16 cellular contexts compared by ENCODE assay signal in the genomic region with DNA sequence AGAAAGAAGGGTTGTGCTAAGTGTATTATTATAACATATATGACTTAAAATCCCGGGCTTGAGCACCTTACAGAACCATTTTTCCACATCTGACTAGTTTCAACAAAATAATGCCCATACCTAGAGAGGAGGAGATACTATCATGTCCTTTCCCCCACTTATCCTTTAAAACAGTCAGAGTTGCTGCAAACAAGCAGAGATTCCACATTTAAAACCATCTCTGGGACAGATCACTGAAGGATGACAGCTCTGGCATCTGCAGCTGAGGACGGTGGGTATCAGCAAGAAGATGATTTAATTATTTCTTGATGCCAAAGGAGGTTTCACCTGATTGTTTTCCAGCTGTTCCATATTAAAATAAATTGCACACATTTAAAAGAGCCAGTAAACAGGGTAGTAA.
DNase-seq lines count a peak whose midpoint lies in the region; ATAC-seq and TF ChIP-seq lines count a peak whose summit lies in the region.
"Had no signal": no experiment of that assay in that cellular context is flagged by ENCODE, and none has a peak within 500 bp of the region (broad histone marks: within the 10 kb centered on the region; RNA-seq: fewer than 3 reads in every experiment).

No MANE protein-coding gene starts in this region.

- H3K9me3 ChIP-seq in A673 (ENCODE audit: low read depth, low read length, poor library complexity, severe bottlenecking): no peaks in the 10 kb centered on the region

- no TSS peak for BruUV-seq in A673 (replicated peaks; lab: Mats Ljungman, UMichigan)

- H3K4me1 ChIP-seq in A673 (ENCODE audit: insufficient read depth, low read length, poor library complexity, severe bottlenecking): peaks cover 14% of the 10 kb centered on the region

- no peaks in the 10 kb centered on the region for H3K36me3 Mint-ChIP-seq in brain
- H3K36me3 Mint-ChIP-seq: CD4-positive, alpha-beta memory T cell had no signal

- H3K4me3 ChIP-seq in A673 (ENCODE audit: low read depth, low read length, poor library complexity, severe bottlenecking): no peak overlapping the region
- H3K4me3 ChIP-seq: GM23248 had no signal

- DNase-seq in A673 (ENCODE audit: low spot score) (peak; percentile 19), SK-N-DZ (ENCODE audit: low spot score) (peak; percentile 98), DMS 273 treated with DMSO at 0.1 percent for 48 hours (lab: John Stamatoyannopoulos, UW) (no peak), T-helper 9 cell (no peak)
- DNase-seq: ACHN; AML-193; C1 segment of cervical spinal cord; Calu3; CD4-positive, alpha-beta memory T cell; COR-L47; DND-41; H7 had no signal

- H3K4me1 Mint-ChIP-seq in brain: peaks cover 14% of the 10 kb centered on the region
- H3K4me1 Mint-ChIP-seq: CD4-positive, alpha-beta memory T cell had no signal

- CTCF ChIA-PET in A673 (lab: Charles Lee): no interaction called here

- POLR2A ChIA-PET in A673 (lab: Charles Lee; ENCODE audit: low non-redundant PET): no interaction called here

- TF ChIP-seq CTCF in A673 (conservative IDR thresholded peaks at IDR 0.05; ENCODE audit: low read depth, low read length) (no peak), brain (conservative IDR thresholded peaks at IDR 0.05) (no peak)

- no peaks in the 10 kb centered on the region for H3K27me3 Mint-ChIP-seq in brain

- H3K4me3 Mint-ChIP-seq in brain: no peak overlapping the region
- H3K4me3 Mint-ChIP-seq: CD4-positive, alpha-beta memory T cell had no signal

- no peaks in the 10 kb centered on the region for H3K36me3 ChIP-seq in A673 (ENCODE audit: insufficient read depth, low read length, poor library complexity, severe bottlenecking)

- ATAC-seq in GM21723 (IDR thresholded peaks at IDR 0.05; ENCODE audit: unreplicated experiment): no peak

- intact Hi-C loops in A673 (cut with micrococcal nuclease; ENCODE audit: unreplicated experiment): no loop called here

- peaks cover 0 to 14% (median 8%) of the 10 kb centered on the region in 5 experiments for H3K9me3 Mint-ChIP-seq in brain

- H3K27me3 ChIP-seq in A673 (replicated peaks; ENCODE audit: insufficient read depth, low read depth, low read length, poor library complexity): peaks cover 4% of the 10 kb centered on the region

- no peak overlapping the region for H3K27ac ChIP-seq in A673 (ENCODE audit: low read depth, low read length, poor library complexity, severe bottlenecking)
- H3K27ac ChIP-seq: 22Rv1, GM23248 had no signal

- H3K27ac Mint-ChIP-seq in brain: peak overlapping the region in 3 of 5 experiments; percentile 6 to 90 (median 78)
- H3K27ac Mint-ChIP-seq: CD4-positive, alpha-beta memory T cell had no signal

Comparison
In these comparisons a context has a peak if more than half of its experiments do, and no peak if none do; other contexts are left out.
1. DNase-seq: peak in A673 (single experiment) and SK-N-DZ (single experiment); none in DMS 273 treated with DMSO at 0.1 percent for 48 hours (single experiment) and T-helper 9 cell (single experiment).